Comparison of ENCODE assay signal across 1 cellular context in the genomic region with DNA sequence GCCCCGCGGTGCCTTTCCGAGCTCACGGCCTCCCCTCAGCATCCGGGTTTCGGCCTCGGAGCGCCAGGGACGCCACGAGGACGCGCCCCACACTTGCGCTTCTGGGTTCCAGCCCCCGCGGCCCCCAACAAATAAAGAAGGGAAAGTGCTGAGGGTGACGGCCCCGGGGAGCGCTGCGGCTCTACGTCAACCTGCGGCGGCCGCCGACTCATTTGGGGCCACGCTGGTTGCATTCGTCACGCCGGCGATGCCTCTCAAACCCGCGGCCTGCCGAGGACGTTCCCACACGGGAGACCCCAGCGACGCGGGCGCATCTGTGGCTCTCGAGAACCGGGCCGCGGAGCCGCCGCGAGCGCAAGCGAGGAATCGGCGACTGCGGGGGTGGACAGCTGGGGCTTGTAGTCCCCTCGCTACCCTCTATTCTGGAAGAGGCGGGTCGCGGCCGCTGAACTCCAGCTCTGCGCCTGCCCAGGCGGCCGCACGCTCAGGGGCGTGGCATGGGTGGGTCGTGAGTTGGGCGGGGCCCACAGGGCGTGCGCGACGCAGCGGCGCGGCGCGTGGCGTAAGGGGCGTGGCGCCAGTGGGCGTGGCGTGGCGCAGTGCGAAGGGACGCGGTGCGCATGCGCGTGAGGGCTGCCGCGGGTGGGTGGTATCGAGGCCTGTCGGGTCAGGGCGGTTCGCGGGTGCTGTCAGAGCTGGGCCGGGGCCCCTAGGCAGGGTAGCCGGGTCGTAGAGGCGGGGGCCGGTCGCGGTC.
A peak's percentile ranks its signal among the peaks of the same experiment; 100 is the strongest.
TF ChIP-seq lines count a peak whose summit lies in the region.

AMZ2 (plus strand) TSS at position 599 of the 754 bp plus-strand sequence. CDS start 2,145 bp downstream, outside the sequence.

TF ChIP-seq in WTC11, 78 proteins besides CTCF, POLR2A, EP300 and RAD21 (continued from another document):
- no peak for TF ChIP-seq ZNF425 (CRISPR knock-in tag; conservative IDR thresholded peaks at IDR 0.05)
- 0 out of 2 replicates have a peak, but pooled peaks have one; percentile 52 for TF ChIP-seq SMAD3 (CRISPR knock-in tag; IDR thresholded peaks at IDR 0.05; ENCODE audit: borderline replicate concordance)
- TF ChIP-seq ZNF263 (CRISPR knock-in tag; IDR thresholded peaks at IDR 0.05; ENCODE audit: low read depth) = no peak
- TF ChIP-seq, protein P1, sequence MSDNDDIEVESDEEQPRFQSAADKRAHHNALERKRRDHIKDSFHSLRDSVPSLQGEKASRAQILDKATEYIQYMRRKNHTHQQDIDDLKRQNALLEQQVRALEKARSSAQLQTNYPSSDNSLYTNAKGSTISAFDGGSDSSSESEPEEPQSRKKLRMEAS (CRISPR knock-in tag; IDR thresholded peaks at IDR 0.05) = peak; percentile 79; the same call in 1 of the 2 replicates
- TF ChIP-seq USF1 (CRISPR knock-in tag; IDR thresholded peaks at IDR 0.05) = no peak
- TF ChIP-seq ZNF138 (CRISPR knock-in tag; conservative IDR thresholded peaks at IDR 0.05) = 0 out of 2 replicates have a peak, but pooled peaks have one; percentile 5
- TF ChIP-seq FOXP4 (CRISPR knock-in tag; IDR thresholded peaks at IDR 0.05) = peak; percentile 12
- no peak for TF ChIP-seq JAZF1 (CRISPR knock-in tag; IDR thresholded peaks at IDR 0.05)
- no peak for TF ChIP-seq SMAD4 (CRISPR knock-in tag; IDR thresholded peaks at IDR 0.05)
- TF ChIP-seq IRF2 (CRISPR knock-in tag; IDR thresholded peaks at IDR 0.05; ENCODE audit: borderline replicate concordance, low read depth) = no peak
- no peak for TF ChIP-seq ERG (CRISPR knock-in tag; IDR thresholded peaks at IDR 0.05)
- TF ChIP-seq ZNF416 (CRISPR knock-in tag; IDR thresholded peaks at IDR 0.05) = no peak
- peak; percentile 85 for TF ChIP-seq CREM (CRISPR knock-in tag; IDR thresholded peaks at IDR 0.05)
- TF ChIP-seq SP1 (CRISPR knock-in tag; conservative IDR thresholded peaks at IDR 0.05) = peak; percentile 100
- peak; percentile 86; the same call in 1 of the 2 replicates for TF ChIP-seq KAT7 (CRISPR knock-in tag; IDR thresholded peaks at IDR 0.05; ENCODE audit: borderline replicate concordance)
- TF ChIP-seq E2F5 (CRISPR knock-in tag; IDR thresholded peaks at IDR 0.05) = peak; percentile 39; the same call in 1 of the 2 replicates
- peak; percentile 68 for TF ChIP-seq GABPB1 (CRISPR knock-in tag; IDR thresholded peaks at IDR 0.05)
- no peak for TF ChIP-seq E2F1 (CRISPR knock-in tag; IDR thresholded peaks at IDR 0.05)
- TF ChIP-seq, protein P2, sequence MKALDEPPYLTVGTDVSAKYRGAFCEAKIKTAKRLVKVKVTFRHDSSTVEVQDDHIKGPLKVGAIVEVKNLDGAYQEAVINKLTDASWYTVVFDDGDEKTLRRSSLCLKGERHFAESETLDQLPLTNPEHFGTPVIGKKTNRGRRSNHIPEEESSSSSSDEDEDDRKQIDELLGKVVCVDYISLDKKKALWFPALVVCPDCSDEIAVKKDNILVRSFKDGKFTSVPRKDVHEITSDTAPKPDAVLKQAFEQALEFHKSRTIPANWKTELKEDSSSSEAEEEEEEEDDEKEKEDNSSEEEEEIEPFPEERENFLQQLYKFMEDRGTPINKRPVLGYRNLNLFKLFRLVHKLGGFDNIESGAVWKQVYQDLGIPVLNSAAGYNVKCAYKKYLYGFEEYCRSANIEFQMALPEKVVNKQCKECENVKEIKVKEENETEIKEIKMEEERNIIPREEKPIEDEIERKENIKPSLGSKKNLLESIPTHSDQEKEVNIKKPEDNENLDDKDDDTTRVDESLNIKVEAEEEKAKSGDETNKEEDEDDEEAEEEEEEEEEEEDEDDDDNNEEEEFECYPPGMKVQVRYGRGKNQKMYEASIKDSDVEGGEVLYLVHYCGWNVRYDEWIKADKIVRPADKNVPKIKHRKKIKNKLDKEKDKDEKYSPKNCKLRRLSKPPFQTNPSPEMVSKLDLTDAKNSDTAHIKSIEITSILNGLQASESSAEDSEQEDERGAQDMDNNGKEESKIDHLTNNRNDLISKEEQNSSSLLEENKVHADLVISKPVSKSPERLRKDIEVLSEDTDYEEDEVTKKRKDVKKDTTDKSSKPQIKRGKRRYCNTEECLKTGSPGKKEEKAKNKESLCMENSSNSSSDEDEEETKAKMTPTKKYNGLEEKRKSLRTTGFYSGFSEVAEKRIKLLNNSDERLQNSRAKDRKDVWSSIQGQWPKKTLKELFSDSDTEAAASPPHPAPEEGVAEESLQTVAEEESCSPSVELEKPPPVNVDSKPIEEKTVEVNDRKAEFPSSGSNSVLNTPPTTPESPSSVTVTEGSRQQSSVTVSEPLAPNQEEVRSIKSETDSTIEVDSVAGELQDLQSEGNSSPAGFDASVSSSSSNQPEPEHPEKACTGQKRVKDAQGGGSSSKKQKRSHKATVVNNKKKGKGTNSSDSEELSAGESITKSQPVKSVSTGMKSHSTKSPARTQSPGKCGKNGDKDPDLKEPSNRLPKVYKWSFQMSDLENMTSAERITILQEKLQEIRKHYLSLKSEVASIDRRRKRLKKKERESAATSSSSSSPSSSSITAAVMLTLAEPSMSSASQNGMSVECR (CRISPR knock-in tag; IDR thresholded peaks at IDR 0.05; ENCODE audit: borderline replicate concordance) = peak; percentile 72; the same call in 1 of the 2 replicates
- TF ChIP-seq ZNF121 (CRISPR knock-in tag; IDR thresholded peaks at IDR 0.05) = peak; percentile 1; the same call in 1 of the 2 replicates
- TF ChIP-seq GRHL2 (CRISPR knock-in tag; IDR thresholded peaks at IDR 0.05; ENCODE audit: insufficient replicate concordance, severe bottlenecking) = no peak
- TF ChIP-seq CREB1 (CRISPR knock-in tag; IDR thresholded peaks at IDR 0.05) = no peak
- TF ChIP-seq ZBTB21 (CRISPR knock-in tag; IDR thresholded peaks at IDR 0.05; ENCODE audit: borderline replicate concordance) = 0 out of 2 replicates have a peak, but pooled peaks have one; percentile 16
- TF ChIP-seq, protein P3, sequence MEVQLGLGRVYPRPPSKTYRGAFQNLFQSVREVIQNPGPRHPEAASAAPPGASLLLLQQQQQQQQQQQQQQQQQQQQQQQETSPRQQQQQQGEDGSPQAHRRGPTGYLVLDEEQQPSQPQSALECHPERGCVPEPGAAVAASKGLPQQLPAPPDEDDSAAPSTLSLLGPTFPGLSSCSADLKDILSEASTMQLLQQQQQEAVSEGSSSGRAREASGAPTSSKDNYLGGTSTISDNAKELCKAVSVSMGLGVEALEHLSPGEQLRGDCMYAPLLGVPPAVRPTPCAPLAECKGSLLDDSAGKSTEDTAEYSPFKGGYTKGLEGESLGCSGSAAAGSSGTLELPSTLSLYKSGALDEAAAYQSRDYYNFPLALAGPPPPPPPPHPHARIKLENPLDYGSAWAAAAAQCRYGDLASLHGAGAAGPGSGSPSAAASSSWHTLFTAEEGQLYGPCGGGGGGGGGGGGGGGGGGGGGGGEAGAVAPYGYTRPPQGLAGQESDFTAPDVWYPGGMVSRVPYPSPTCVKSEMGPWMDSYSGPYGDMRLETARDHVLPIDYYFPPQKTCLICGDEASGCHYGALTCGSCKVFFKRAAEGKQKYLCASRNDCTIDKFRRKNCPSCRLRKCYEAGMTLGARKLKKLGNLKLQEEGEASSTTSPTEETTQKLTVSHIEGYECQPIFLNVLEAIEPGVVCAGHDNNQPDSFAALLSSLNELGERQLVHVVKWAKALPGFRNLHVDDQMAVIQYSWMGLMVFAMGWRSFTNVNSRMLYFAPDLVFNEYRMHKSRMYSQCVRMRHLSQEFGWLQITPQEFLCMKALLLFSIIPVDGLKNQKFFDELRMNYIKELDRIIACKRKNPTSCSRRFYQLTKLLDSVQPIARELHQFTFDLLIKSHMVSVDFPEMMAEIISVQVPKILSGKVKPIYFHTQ (CRISPR knock-in tag; IDR thresholded peaks at IDR 0.05) = no peak
- 0 out of 2 replicates have a peak, but pooled peaks have one; percentile 40 for TF ChIP-seq ZNF232 (CRISPR knock-in tag; IDR thresholded peaks at IDR 0.05)
- 0 out of 2 replicates have a peak, but pooled peaks have one; percentile 33 for TF ChIP-seq PRRX2 (CRISPR knock-in tag; IDR thresholded peaks at IDR 0.05)
- 0 out of 2 replicates have a peak, but pooled peaks have one; percentile 14 for TF ChIP-seq NFYB (CRISPR knock-in tag; conservative IDR thresholded peaks at IDR 0.05; ENCODE audit: low read depth)
